Comparison of ENCODE assay signal across 9 cellular contexts in the genomic region with DNA sequence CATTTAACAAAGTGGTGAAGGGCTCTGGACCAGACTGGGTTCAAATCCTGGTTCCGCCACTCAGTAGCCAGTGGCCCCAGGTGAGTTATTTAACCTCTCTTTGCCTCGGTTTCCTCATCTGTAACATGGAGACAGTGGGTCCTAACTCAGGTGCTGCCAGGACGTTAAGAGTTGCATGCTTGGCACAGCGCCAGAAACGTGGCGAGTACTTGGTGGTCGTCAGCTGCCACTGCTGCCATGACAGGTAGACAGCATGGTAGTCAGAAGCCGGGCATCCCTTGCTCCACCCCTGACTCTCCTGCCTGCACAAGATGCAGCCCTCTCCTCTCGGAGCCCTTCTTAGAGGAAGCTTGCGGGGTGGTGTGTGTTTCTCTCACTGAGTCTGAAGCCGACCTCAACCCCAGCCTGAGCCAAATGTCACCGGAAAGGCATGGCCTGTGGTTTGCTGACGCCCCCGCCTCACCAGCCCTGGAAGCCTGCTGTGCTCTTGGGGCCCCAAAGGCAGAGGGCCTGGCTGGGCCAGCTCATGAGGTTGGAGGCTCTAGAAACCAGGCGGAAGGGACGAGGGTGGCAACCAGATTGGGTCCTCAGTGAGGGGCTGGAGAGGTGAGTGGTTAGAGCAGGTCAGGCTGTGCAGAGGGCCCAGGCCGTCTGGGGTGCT.
A peak's percentile ranks its signal among the peaks of the same experiment; 100 is the strongest.
DNase-seq lines count a peak whose midpoint lies in the region; ATAC-seq and TF ChIP-seq lines count a peak whose summit lies in the region.
"Had no signal": no experiment of that assay in that cellular context is flagged by ENCODE, and none has a peak within 500 bp of the region (broad histone marks: within the 10 kb centered on the region; RNA-seq: fewer than 3 reads in every experiment).

No MANE protein-coding gene starts in this region.

- H3K27ac ChIP-seq in heart right ventricle (peak overlapping the region in 1 of 10 donors; percentile 70), endodermal cell (ENCODE audit: low read depth, low read length) (no peak overlapping the region), ascending aorta (no peak overlapping the region)
- H3K27ac ChIP-seq: parathyroid adenoma had no signal

- H3K27ac Mint-ChIP-seq in endodermal cell: no peak overlapping the region

- H3K27me3 ChIP-seq in heart right ventricle (peaks cover 0 to 31% (median 7%) of the 10 kb centered on the region in 7 donors), endodermal cell (ENCODE audit: control insufficient read depth, insufficient read depth, low read length, poor library complexity, severe bottlenecking) (peaks cover 5% of the 10 kb centered on the region), ascending aorta (no peaks in the 10 kb centered on the region)

- peaks cover 21% of the 10 kb centered on the region for H3K27me3 Mint-ChIP-seq in endodermal cell (ENCODE audit: insufficient read depth)

- H3K36me3 ChIP-seq in heart right ventricle (no peaks in the 10 kb centered on the region), endodermal cell (ENCODE audit: control insufficient read depth, insufficient read depth, low read length) (no peaks in the 10 kb centered on the region), ascending aorta (no peaks in the 10 kb centered on the region)

- peaks cover 8 to 54% (median 24%) of the 10 kb centered on the region in 9 donors for H3K4me1 ChIP-seq in heart right ventricle
- H3K4me1 ChIP-seq in endodermal cell (ENCODE audit: control insufficient read depth, insufficient read depth, low read length): no peaks in the 10 kb centered on the region
- peaks cover 3 to 7% of the 10 kb centered on the region in 2 donors for H3K4me1 ChIP-seq in ascending aorta
- H3K4me1 ChIP-seq: parathyroid adenoma had no signal

- TF ChIP-seq CTCF in heart right ventricle (IDR thresholded peaks at IDR 0.05) (no peak), endodermal cell (conservative IDR thresholded peaks at IDR 0.05) (no peak), ascending aorta (IDR thresholded peaks at IDR 0.05) (no peak)

- H3K9ac ChIP-seq in endodermal cell (ENCODE audit: extremely low read depth, low read length, poor library complexity, severe bottlenecking): no peak overlapping the region
- H3K9ac ChIP-seq: parathyroid adenoma had no signal

- no peak overlapping the region for H3K4me3 Mint-ChIP-seq in endodermal cell

- H3K4me3 ChIP-seq in heart right ventricle (no peak overlapping the region), endodermal cell (ENCODE audit: low read length) (no peak overlapping the region), ascending aorta (no peak overlapping the region)

- DNase-seq in CD1c-positive myeloid dendritic cell (ENCODE audit: extremely low spot score) (peak; percentile 87), heart right ventricle (no peak), SIG-M5 treated with dmso at 0.1 percent for 504 hours (lab: John Stamatoyannopoulos, UW; ENCODE audit: unreplicated experiment) (no peak), endodermal cell (no peak), ascending aorta (ENCODE audit: low spot score in 2 of 2) (no peak)
- peak; percentile 63 to 69 for DNase-seq in activated CD4-positive, alpha-beta T cell treated with anti-CD3 and anti-CD28 coated beads, Interleukin-2, amount 50 U/mL, for 4 hours
- peak; percentile 9 for DNase-seq in stimulated activated CD8-positive, alpha-beta memory T cell treated with anti-CD3 and anti-CD28 coated beads, Interleukin-15, amount 100 ng/mL, for 1 hour (ENCODE audit: low read depth)

- no peaks in the 10 kb centered on the region for H3K36me3 Mint-ChIP-seq in endodermal cell (ENCODE audit: low read depth)

- ATAC-seq in HG03139 (IDR thresholded peaks at IDR 0.05; ENCODE audit: unreplicated experiment): peak; percentile 43
- peak in 6 of 8 donors; percentile 21 to 41 (median 26) for ATAC-seq in heart right ventricle

- 52 to 53% methylated on average over 17 of the region's 17 CpGs for WGBS in heart right ventricle, 2 donors
- 85 to 90% methylated on average over 8 to 17 of the region's 17 CpGs for WGBS in endodermal cell (ENCODE audit: insufficient coverage in 1 of 2, insufficient read length in 1 of 2), 2 experiments

- no peaks in the 10 kb centered on the region for H3K9me3 Mint-ChIP-seq in endodermal cell

- H3K4me1 Mint-ChIP-seq in endodermal cell: peaks cover 7% of the 10 kb centered on the region

- intact Hi-C loops in heart right ventricle (cut with DNase I): no loop called here
- intact Hi-C loops in ascending aorta (cut with DNase I): no loop called here

- H3K9me3 ChIP-seq in heart right ventricle (no peaks in the 10 kb centered on the region), endodermal cell (ENCODE audit: control insufficient read depth, low read length) (no peaks in the 10 kb centered on the region), ascending aorta (no peaks in the 10 kb centered on the region)

Comparison
In these comparisons a context has a peak if more than half of its experiments do, and no peak if none do; other contexts are left out.
1. DNase-seq: peak in CD1c-positive myeloid dendritic cell (single experiment), activated CD4-positive, alpha-beta T cell treated with anti-CD3 and anti-CD28 coated beads, Interleukin-2, amount 50 U/mL, for 4 hours (2 of 2) and stimulated activated CD8-positive, alpha-beta memory T cell treated with anti-CD3 and anti-CD28 coated beads, Interleukin-15, amount 100 ng/mL, for 1 hour (single experiment); none in heart right ventricle (0 of 2), SIG-M5 treated with dmso at 0.1 percent for 504 hours (single experiment), endodermal cell (single experiment) and ascending aorta (0 of 2).